In genomic region chr16:15653227-15653626, GRCh38 we compare ENCODE assay signal across 1 cellular context.
TF ChIP-seq lines count a peak whose summit lies in the region.

No MANE protein-coding gene starts in this region.

TF ChIP-seq in GM12878, 131 proteins besides CTCF, POLR2A, EP300 and RAD21 (continued from another document):
- TF ChIP-seq BCL3 (IDR thresholded peaks at IDR 0.05; ENCODE audit: borderline replicate concordance, insufficient read depth, low read depth, low read length, poor library complexity, severe bottlenecking) (no peak), ZZZ3 (IDR thresholded peaks at IDR 0.05; ENCODE audit: control insufficient read depth, insufficient read length, low read depth) (no peak), ATF2 (IDR thresholded peaks at IDR 0.05; ENCODE audit: low read length) (no peak), CHD1 (IDR thresholded peaks at IDR 0.05; ENCODE audit: low read depth, low read length) (no peak), TCF12 (IDR thresholded peaks at IDR 0.05; ENCODE audit: low read depth, low read length) (no peak), BCLAF1 (IDR thresholded peaks at IDR 0.05) (no peak), ZNF622 (IDR thresholded peaks at IDR 0.05) (no peak), E2F4 (IDR thresholded peaks at IDR 0.05; ENCODE audit: low read depth, low read length) (no peak), RB1 (IDR thresholded peaks at IDR 0.05; ENCODE audit: borderline replicate concordance) (no peak), RCOR1 (conservative IDR thresholded peaks at IDR 0.05; ENCODE audit: low read depth, low read length) (no peak), NR2C1 (IDR thresholded peaks at IDR 0.05) (no peak), USF2 (IDR thresholded peaks at IDR 0.05; ENCODE audit: borderline replicate concordance, low read depth, low read length) (no peak)
TF ChIP-seq in GM12878: peak in this region for 0.
